8 cellular contexts compared by ENCODE assay signal in the genomic region with DNA sequence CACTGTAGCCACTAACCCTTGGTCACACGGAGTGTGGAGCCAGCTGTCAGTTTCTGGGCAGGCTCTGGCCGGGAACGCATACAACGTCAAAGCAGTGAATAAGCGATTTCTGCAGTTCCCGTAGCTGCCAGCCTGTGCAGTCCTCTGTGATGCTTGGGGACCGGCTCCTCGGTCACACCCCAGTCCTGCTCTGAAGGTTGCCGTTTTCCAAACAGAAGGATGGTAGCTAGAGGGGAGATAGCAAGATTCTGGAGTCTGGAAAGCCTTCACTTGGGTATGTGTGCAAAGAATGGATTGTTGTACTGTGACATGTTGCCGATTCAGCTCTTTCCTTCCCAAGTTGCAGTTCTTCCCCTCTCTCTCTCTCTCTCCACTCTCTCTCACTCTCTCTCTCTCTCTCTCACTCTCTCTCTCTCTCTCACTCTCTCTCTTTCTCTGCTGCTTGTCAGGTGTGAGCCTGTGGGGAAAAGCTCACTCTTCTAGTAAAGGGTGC. TPM values are rescaled to one million over a fixed set of nuclear protein-coding genes. Genes with fewer than 3 reads are reported as not detected.
DNase-seq lines count a peak whose midpoint lies in the region; ATAC-seq and TF ChIP-seq lines count a peak whose summit lies in the region.

No MANE protein-coding gene starts in this region.

- H3K27ac Mint-ChIP-seq in activated T-helper 17 cell treated with anti-CD3 and anti-CD28 coated beads, Interleukin-2, amount 50 U/mL, for 72 hours, result peak overlapping the region; percentile 95

- intact Hi-C loops in HCT116 (cut with micrococcal nuclease), result no loop called here

- ATAC-seq in HCT116, result peak; percentile 49; the same call in 1 of the 2 replicates
- peak; percentile 58 for ATAC-seq in activated T-helper 17 cell treated with anti-CD3 and anti-CD28 coated beads, Interleukin-2, amount 50 U/mL, for 72 hours (replicated peaks)

- peak overlapping the region; percentile 98 for H3K4me3 Mint-ChIP-seq in activated T-helper 17 cell treated with anti-CD3 and anti-CD28 coated beads, Interleukin-2, amount 50 U/mL, for 72 hours

- no peak overlapping the region for H3K27ac ChIP-seq in HCT116 (ENCODE audit: low read depth, low read length)

- H3K27me3 ChIP-seq in HCT116 (ENCODE audit: insufficient read depth, low read length), result no peaks in the 10 kb centered on the region

- DNase-seq in HCT116 (ENCODE audit: low read depth, low spot score) (no peak), NAMALWA (ENCODE audit: low spot score) (peak; percentile 61), foreskin melanocyte (peak; percentile 50), occipital lobe (lab: John Stamatoyannopoulos, UW) (peak; percentile 66), DMS53 (lab: John Stamatoyannopoulos, UW) (no peak), NCI-H1105 treated with DMSO at 0.1 percent for 48 hours (lab: John Stamatoyannopoulos, UW) (no peak)

- H3K27me3 Mint-ChIP-seq in activated T-helper 17 cell treated with anti-CD3 and anti-CD28 coated beads, Interleukin-2, amount 50 U/mL, for 72 hours, result no peaks in the 10 kb centered on the region

- no peak overlapping the region for H3K9ac ChIP-seq in HCT116 (ENCODE audit: low read length)

- H3K9me3 ChIP-seq in HCT116 (ENCODE audit: control insufficient read depth in 1 of 2, insufficient read depth in 1 of 2, low read depth in 1 of 2, low read length in 2 of 2), result no peaks in the 10 kb centered on the region

- H3K79me2 ChIP-seq in HCT116 (ENCODE audit: insufficient read depth, low read length), result peaks cover 5% of the 10 kb centered on the region; the same call in 1 of the 2 replicates

- peaks cover 57% of the 10 kb centered on the region for H3K36me3 Mint-ChIP-seq in activated T-helper 17 cell treated with anti-CD3 and anti-CD28 coated beads, Interleukin-2, amount 50 U/mL, for 72 hours (ENCODE audit: low read depth)

- H3K9me2 ChIP-seq in HCT116 (ENCODE audit: insufficient read depth), result no peaks in the 10 kb centered on the region

- peak overlapping the region; percentile 63 for H3K4me3 ChIP-seq in GM12875 (ENCODE audit: low read depth, low read length)
- H3K4me3 ChIP-seq in HCT116 (replicated peaks in 1 of 2; ENCODE audit: low read depth in 1 of 2, low read length in 2 of 2), result no peak overlapping the region

- H2AFZ ChIP-seq in HCT116 (ENCODE audit: low read depth, low read length, poor library complexity, severe bottlenecking), result no peak overlapping the region

- POLR2A ChIA-PET in HCT116 (lab: Charles Lee), result no interaction called here

- H3K36me3 ChIP-seq in HCT116 (ENCODE audit: control insufficient read depth in 1 of 2, insufficient read depth in 2 of 2, low read length in 2 of 2), result no peaks in the 10 kb centered on the region

- no peaks in the 10 kb centered on the region for H3K4me1 ChIP-seq in HCT116 (ENCODE audit: control insufficient read depth in 1 of 2, insufficient read depth in 2 of 2, low read length in 2 of 2)

- CTCF ChIA-PET in HCT116 (lab: Charles Lee), result no interaction called here

- TF ChIP-seq CTCF in GM12875 (IDR thresholded peaks at IDR 0.05; ENCODE audit: borderline replicate concordance, insufficient read depth, low read depth, low read length) (peak; percentile 23; the same call in 1 of the 2 replicates), HCT116 (IDR thresholded peaks at IDR 0.05 in 2 of 3, conservative IDR thresholded peaks at IDR 0.05 in 1 of 3; ENCODE audit: borderline replicate concordance in 1 of 3, insufficient read depth in 1 of 3, low read depth in 2 of 3, low read length in 2 of 3) (no peak)

- no peak for TF ChIP-seq POLR2A in HCT116 (IDR thresholded peaks at IDR 0.05; ENCODE audit: borderline replicate concordance, extremely low read depth, insufficient read depth, insufficient read length)

- no peaks in the 10 kb centered on the region for H3K9me3 Mint-ChIP-seq in activated T-helper 17 cell treated with anti-CD3 and anti-CD28 coated beads, Interleukin-2, amount 50 U/mL, for 72 hours

- RAD21 ChIA-PET in HCT116 (lab: Charles Lee; ENCODE audit: low non-redundant PET in 1 of 2, low total read pairs in 2 of 2, uncharacterized antibody in 2 of 2, unreplicated experiment in 2 of 2), result no interaction called here

- TF ChIP-seq RAD21 in HCT116 (IDR thresholded peaks at IDR 0.05; ENCODE audit: low read depth), result no peak

- H3K4me1 Mint-ChIP-seq in activated T-helper 17 cell treated with anti-CD3 and anti-CD28 coated beads, Interleukin-2, amount 50 U/mL, for 72 hours, result peaks cover 51% of the 10 kb centered on the region

- H4K20me1 ChIP-seq in HCT116 (ENCODE audit: insufficient read depth), result no peaks in the 10 kb centered on the region

- no peak overlapping the region for H3K4me2 ChIP-seq in HCT116 (ENCODE audit: low read length)

- BruUV-seq in HCT116 (replicated peaks; lab: Mats Ljungman, UMichigan), result no TSS peak

TF ChIP-seq in HCT116, 20 proteins besides CTCF, POLR2A, EP300 and RAD21:
- TF ChIP-seq, protein P1, sequence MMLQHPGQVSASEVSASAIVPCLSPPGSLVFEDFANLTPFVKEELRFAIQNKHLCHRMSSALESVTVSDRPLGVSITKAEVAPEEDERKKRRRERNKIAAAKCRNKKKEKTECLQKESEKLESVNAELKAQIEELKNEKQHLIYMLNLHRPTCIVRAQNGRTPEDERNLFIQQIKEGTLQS (IDR thresholded peaks at IDR 0.05), result no peak
- TF ChIP-seq ZNF274 (IDR thresholded peaks at IDR 0.05; ENCODE audit: low read depth, low read length) (no peak), EZH2phosphoT487 (IDR thresholded peaks at IDR 0.05; ENCODE audit: borderline replicate concordance) (no peak), ZFX (IDR thresholded peaks at IDR 0.05) (no peak), SP1 (IDR thresholded peaks at IDR 0.05; ENCODE audit: low read depth) (no peak), SRF (IDR thresholded peaks at IDR 0.05; ENCODE audit: low read depth) (no peak), FOSL1 (IDR thresholded peaks at IDR 0.05; ENCODE audit: low read depth) (no peak), JUND (IDR thresholded peaks at IDR 0.05) (no peak), CEBPB (IDR thresholded peaks at IDR 0.05; ENCODE audit: low read depth) (no peak), ZBTB33 (IDR thresholded peaks at IDR 0.05; ENCODE audit: extremely low read depth, insufficient replicate concordance, low read length) (no peak), EGR1 (IDR thresholded peaks at IDR 0.05; ENCODE audit: low read depth) (no peak), POLR2AphosphoS5 (IDR thresholded peaks at IDR 0.05; ENCODE audit: low read depth, low read length) (no peak), TCF7L2 (IDR thresholded peaks at IDR 0.05; ENCODE audit: borderline replicate concordance, extremely low read depth, insufficient read depth, insufficient read length) (no peak)
- TF ChIP-seq, protein P2, sequence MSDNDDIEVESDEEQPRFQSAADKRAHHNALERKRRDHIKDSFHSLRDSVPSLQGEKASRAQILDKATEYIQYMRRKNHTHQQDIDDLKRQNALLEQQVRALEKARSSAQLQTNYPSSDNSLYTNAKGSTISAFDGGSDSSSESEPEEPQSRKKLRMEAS (IDR thresholded peaks at IDR 0.05), result no peak

RNA-seq across cellular contexts. Expression of gene C1QTNF9, which starts 38.7 kb away (rescaled TPM):
- total RNA-seq in HCT116 (2021; ENCODE audit: unreplicated experiment) (not detected), occipital lobe (not detected)
- not detected in 2 replicates for polyA plus RNA-seq in HCT116 (2012)
- not detected for total RNA-seq in activated T-helper 17 cell treated with anti-CD3 and anti-CD28 coated beads, Interleukin-2, amount 50 U/mL, for 72 hours

Comparison
In these comparisons a context has a peak if more than half of its experiments do, and no peak if none do; other contexts are left out.
1. DNase-seq: peak in NAMALWA (single experiment), foreskin melanocyte (single experiment) and occipital lobe (single experiment); none in HCT116 (single experiment), DMS53 (single experiment) and NCI-H1105 treated with DMSO at 0.1 percent for 48 hours (single experiment).